3 cellular contexts compared by ENCODE assay signal in genomic region chr15:90828111-90828510, GRCh38.
TF ChIP-seq lines count a peak whose summit lies in the region.

No MANE protein-coding gene starts in this region.

TF ChIP-seq in SK-N-SH, 30 proteins besides CTCF, POLR2A, EP300 and RAD21 (continued from another document):
- TF ChIP-seq NRF1 (IDR thresholded peaks at IDR 0.05; ENCODE audit: low read depth, low read length) (no peak), GABPA (IDR thresholded peaks at IDR 0.05; ENCODE audit: low read depth) (no peak), MAX (IDR thresholded peaks at IDR 0.05; ENCODE audit: low read depth) (no peak), RXRA (IDR thresholded peaks at IDR 0.05; ENCODE audit: borderline replicate concordance, low read depth) (no peak), EZH2phosphoT487 (IDR thresholded peaks at IDR 0.05; ENCODE audit: borderline replicate concordance, low read depth) (no peak), FOXM1 (IDR thresholded peaks at IDR 0.05; ENCODE audit: low read depth) (no peak), MEF2A (IDR thresholded peaks at IDR 0.05; ENCODE audit: borderline replicate concordance, low read depth) (no peak), RCOR1 (IDR thresholded peaks at IDR 0.05; ENCODE audit: low read length) (no peak), CHD2 (IDR thresholded peaks at IDR 0.05; ENCODE audit: low read length, partially characterized antibody) (no peak)

TF ChIP-seq in SK-N-SH treated with all-trans-retinoic acid at 6 μM for 48 hours, 23 proteins besides CTCF, POLR2A, EP300 and RAD21 (continued from another document):
- no peak for TF ChIP-seq TCF4 (CRISPR knock-in tag; IDR thresholded peaks at IDR 0.05; ENCODE audit: borderline replicate concordance)
- TF ChIP-seq ARNTL (CRISPR knock-in tag; IDR thresholded peaks at IDR 0.05; ENCODE audit: borderline replicate concordance, low read depth): no peak
- no peak for TF ChIP-seq TOX (CRISPR knock-in tag; IDR thresholded peaks at IDR 0.05; ENCODE audit: borderline replicate concordance)
- no peak for TF ChIP-seq CREB5 (CRISPR knock-in tag; IDR thresholded peaks at IDR 0.05; ENCODE audit: low read depth)
- TF ChIP-seq ZNF70 (CRISPR knock-in tag; IDR thresholded peaks at IDR 0.05): no peak
- no peak for TF ChIP-seq PATZ1 (CRISPR knock-in tag; IDR thresholded peaks at IDR 0.05; ENCODE audit: borderline replicate concordance)
- no peak for TF ChIP-seq SNAI2 (CRISPR knock-in tag; IDR thresholded peaks at IDR 0.05)
- no peak for TF ChIP-seq POU6F1 (CRISPR knock-in tag; IDR thresholded peaks at IDR 0.05; ENCODE audit: borderline replicate concordance, low read depth)
- TF ChIP-seq ISL1 (CRISPR knock-in tag; IDR thresholded peaks at IDR 0.05): no peak
TF ChIP-seq in SK-N-SH treated with all-trans-retinoic acid at 6 μM for 48 hours: peak in this region for 0.

TF ChIP-seq in HEK293T, 16 proteins besides CTCF, POLR2A, EP300 and RAD21 (continued from another document):
- no peak for TF ChIP-seq HDGF (IDR thresholded peaks at IDR 0.05; ENCODE audit: borderline replicate concordance)
- TF ChIP-seq L3MBTL2 (conservative IDR thresholded peaks at IDR 0.05): no peak
- TF ChIP-seq BHLHE40 (IDR thresholded peaks at IDR 0.05; ENCODE audit: borderline replicate concordance): no peak
- no peak for TF ChIP-seq ELF4 (IDR thresholded peaks at IDR 0.05)
- no peak for TF ChIP-seq FOXM1 (IDR thresholded peaks at IDR 0.05; ENCODE audit: borderline replicate concordance)
- no peak for TF ChIP-seq PKNOX1 (IDR thresholded peaks at IDR 0.05)
- no peak for TF ChIP-seq SUZ12 (IDR thresholded peaks at IDR 0.05)
